Comparison of ENCODE assay signal across 1 cellular context in genomic region chr9:124259273-124260078, GRCh38.
A peak's percentile ranks its signal among the peaks of the same experiment; 100 is the strongest.
TF ChIP-seq lines count a peak whose summit lies in the region.

No MANE protein-coding gene starts in this region.

TF ChIP-seq in GM12878, 131 proteins besides CTCF, POLR2A, EP300 and RAD21 (continued from another document):
- TF ChIP-seq ZBTB40 (IDR thresholded peaks at IDR 0.05; ENCODE audit: borderline replicate concordance) (no peak), EED (IDR thresholded peaks at IDR 0.05; ENCODE audit: low read depth) (peak; percentile 27; the same call in 1 of the 2 replicates), TARDBP (IDR thresholded peaks at IDR 0.05; ENCODE audit: borderline replicate concordance) (no peak), SPI1 (IDR thresholded peaks at IDR 0.05; ENCODE audit: borderline replicate concordance, insufficient read depth, low read depth, low read length) (peak; percentile 45; the same call in 1 of the 2 replicates), IKZF2 (IDR thresholded peaks at IDR 0.05) (peak; percentile 59 to 61; a peak in 2 of 4 replicates), EGR1 (IDR thresholded peaks at IDR 0.05; ENCODE audit: borderline replicate concordance in 1 of 2, low read depth in 2 of 2, low read length in 2 of 2) (no peak), SRF (IDR thresholded peaks at IDR 0.05; ENCODE audit: low read depth in 2 of 2, low read length in 2 of 2) (0 out of 4 replicates have a peak, but pooled peaks of 1 of the 2 experiments have one; percentile 34), MXI1 (IDR thresholded peaks at IDR 0.05; ENCODE audit: low read depth, low read length) (peak; percentile 41; the same call in 1 of the 2 replicates), RAD51 (IDR thresholded peaks at IDR 0.05) (no peak), RELB (IDR thresholded peaks at IDR 0.05; ENCODE audit: low read depth) (0 out of 2 replicates have a peak, but pooled peaks have one; percentile 37), CEBPZ (IDR thresholded peaks at IDR 0.05; ENCODE audit: low read depth, low read length) (no peak), EZH2 (IDR thresholded peaks at IDR 0.05; ENCODE audit: borderline replicate concordance, control insufficient read depth, low read depth, low read length) (no peak), NR2C1 (IDR thresholded peaks at IDR 0.05) (no peak), BRCA1 (IDR thresholded peaks at IDR 0.05; ENCODE audit: low read depth, low read length) (no peak), MLLT1 (IDR thresholded peaks at IDR 0.05) (peak; percentile 51; the same call in 1 of the 2 replicates)
